Comparison of ENCODE assay signal across 9 cellular contexts in the genomic region with DNA sequence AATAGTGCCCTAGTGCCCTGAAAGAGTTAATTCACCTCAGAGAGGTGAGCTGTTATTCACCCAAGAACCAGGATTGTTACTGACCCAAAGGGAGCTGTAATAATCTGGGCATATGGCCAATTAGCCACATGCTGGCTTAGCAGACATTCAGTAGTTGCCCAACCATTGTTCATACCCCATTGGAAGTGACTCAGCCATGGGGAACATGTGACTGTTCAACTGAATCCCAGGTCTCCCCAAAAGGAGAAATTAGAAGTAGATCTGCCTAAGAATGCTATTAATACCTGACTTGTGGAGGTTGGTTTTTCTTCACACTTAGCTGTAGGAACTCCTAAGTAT.
DNase-seq lines count a peak whose midpoint lies in the region; ATAC-seq lines count a peak whose summit lies in the region.
"Had no signal": no experiment of that assay in that cellular context is flagged by ENCODE, and none has a peak within 500 bp of the region (broad histone marks: within the 10 kb centered on the region; RNA-seq: fewer than 3 reads in every experiment).

No MANE protein-coding gene starts in this region.

- ATAC-seq in left colon (peak; percentile 81), GM21737 (IDR thresholded peaks at IDR 0.05; ENCODE audit: unreplicated experiment) (no peak)
- ATAC-seq: GM12878 had no signal

- no peak overlapping the region for H3K27ac Mint-ChIP-seq in activated CD4-positive, alpha-beta memory T cell treated with anti-CD3 and anti-CD28 coated beads, Interleukin-2, amount 10 ng/mL, durations not matched to agents 7 days and 5 days

- no peak overlapping the region for H3K4me3 Mint-ChIP-seq in activated CD4-positive, alpha-beta memory T cell treated with anti-CD3 and anti-CD28 coated beads, Interleukin-2, amount 10 ng/mL, durations not matched to agents 7 days and 5 days

- no peaks in the 10 kb centered on the region for H3K4me1 Mint-ChIP-seq in activated CD4-positive, alpha-beta memory T cell treated with anti-CD3 and anti-CD28 coated beads, Interleukin-2, amount 10 ng/mL, durations not matched to agents 7 days and 5 days

- POLR2A ChIA-PET in activated CD4-positive, alpha-beta memory T cell treated with anti-CD3 and anti-CD28 coated beads, Interleukin-2, amount 10 ng/mL, durations not matched to agents 7 days and 5 days (lab: Charles Lee): no interaction called here

- peak; percentile 16 for DNase-seq in D341Med (ENCODE audit: low spot score)
- peak; percentile 64 for DNase-seq in NCI-H1105 (lab: John Stamatoyannopoulos, UW)
- peak; percentile 60 for DNase-seq in T1000 (lab: John Stamatoyannopoulos, UW)
- DNase-seq in left colon: peak in 1 of 2 donors; percentile 25
- DNase-seq in hippocampal formation (lab: John Stamatoyannopoulos, UW): no peak
- DNase-seq in retina: no peak
- no peak for DNase-seq in activated CD4-positive, alpha-beta memory T cell treated with anti-CD3 and anti-CD28 coated beads, Interleukin-2, amount 10 ng/mL, durations not matched to agents 7 days and 5 days

- CTCF ChIA-PET in activated CD4-positive, alpha-beta memory T cell treated with anti-CD3 and anti-CD28 coated beads, Interleukin-2, amount 10 ng/mL, durations not matched to agents 7 days and 5 days (lab: Charles Lee): interaction anchor here (1.2 kb wide), 1 partner anchor 352 kb away, joined by 3 read pairs; no protein-coding TSS in a partner anchor

- H3K36me3 Mint-ChIP-seq in activated CD4-positive, alpha-beta memory T cell treated with anti-CD3 and anti-CD28 coated beads, Interleukin-2, amount 10 ng/mL, durations not matched to agents 7 days and 5 days (ENCODE audit: low read depth): no peaks in the 10 kb centered on the region

- intact Hi-C loops in left colon (cut with DNase I, micrococcal nuclease): no loop called here

- H3K9me3 Mint-ChIP-seq in activated CD4-positive, alpha-beta memory T cell treated with anti-CD3 and anti-CD28 coated beads, Interleukin-2, amount 10 ng/mL, durations not matched to agents 7 days and 5 days: no peaks in the 10 kb centered on the region

- no peaks in the 10 kb centered on the region for H3K27me3 Mint-ChIP-seq in activated CD4-positive, alpha-beta memory T cell treated with anti-CD3 and anti-CD28 coated beads, Interleukin-2, amount 10 ng/mL, durations not matched to agents 7 days and 5 days

Comparison
In these comparisons a context has a peak if more than half of its experiments do, and no peak if none do; other contexts are left out.
1. DNase-seq: peak in D341Med (single experiment), NCI-H1105 (single experiment) and T1000 (single experiment); none in hippocampal formation (0 of 2), retina (single experiment) and activated CD4-positive, alpha-beta memory T cell treated with anti-CD3 and anti-CD28 coated beads, Interleukin-2, amount 10 ng/mL, durations not matched to agents 7 days and 5 days (single experiment).